In the genomic region with DNA sequence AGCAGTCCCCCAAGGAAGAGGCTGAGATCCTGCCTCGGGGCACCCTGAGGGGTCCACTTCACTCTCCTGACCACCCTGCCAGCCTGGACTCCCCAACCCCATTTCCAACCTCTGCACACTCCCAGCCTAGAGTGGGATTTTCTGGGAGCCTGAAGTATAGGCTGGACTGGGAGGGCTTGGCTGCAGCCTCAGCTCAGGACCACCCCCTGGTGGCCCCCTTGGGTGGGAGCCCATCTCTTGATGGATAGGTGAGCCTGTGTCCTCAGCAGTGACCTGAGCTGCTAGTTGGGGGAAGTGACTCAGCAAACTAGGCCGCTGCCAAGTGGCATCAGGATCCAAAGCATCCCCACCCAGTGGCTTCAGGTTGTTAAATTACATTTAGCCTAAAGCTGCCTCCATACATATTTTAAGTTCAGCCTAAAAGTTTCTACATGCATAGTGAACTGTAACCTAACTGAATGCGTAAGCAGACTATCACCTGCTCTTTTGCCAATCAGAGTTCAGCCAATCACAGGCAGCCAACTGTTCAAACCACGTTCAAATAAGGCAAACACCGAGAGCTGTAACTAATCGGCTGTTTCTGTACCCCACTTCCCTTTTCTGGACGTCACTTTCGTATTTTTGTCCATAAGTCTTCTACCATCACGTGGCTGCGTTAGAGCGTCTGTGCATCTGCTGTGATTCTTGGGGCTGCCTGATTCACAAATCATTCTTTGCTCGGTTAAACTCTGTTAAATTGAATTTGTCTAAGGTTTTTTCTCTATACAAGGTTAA, we compare ENCODE assay signal across 10 cellular contexts.
DNase-seq lines count a peak whose midpoint lies in the region; ATAC-seq and TF ChIP-seq lines count a peak whose summit lies in the region.
"Had no signal": no experiment of that assay in that cellular context is flagged by ENCODE, and none has a peak within 500 bp of the region (broad histone marks: within the 10 kb centered on the region; RNA-seq: fewer than 3 reads in every experiment).

No MANE protein-coding gene starts in this region.

- no peak overlapping the region for H3K4me3 ChIP-seq in BJ (ENCODE audit: low read depth, low read length)
- H3K4me3 ChIP-seq: skin epidermis had no signal

- POLR2A ChIA-PET in BJ (lab: Charles Lee): no interaction called here

- no peaks in the 10 kb centered on the region for H3K36me3 ChIP-seq in BJ (ENCODE audit: control insufficient read depth, insufficient read depth, low read length)

- ATAC-seq in GM21526 (IDR thresholded peaks at IDR 0.05; ENCODE audit: low FRiP score, unreplicated experiment): peak; percentile 50

- no peaks in the 10 kb centered on the region for H3K27me3 ChIP-seq in BJ (ENCODE audit: control insufficient read depth, insufficient read depth, low read length)

- CTCF ChIA-PET in BJ (lab: Yijun Ruan, JAX): interaction anchor here (0.8 kb wide), 1 partner anchor 10 kb away, joined by 3 read pairs; no protein-coding TSS in a partner anchor

- DNase-seq in BJ (ENCODE audit: low read depth) (no peak), RPMI7951 (ENCODE audit: low read depth) (peak; percentile 62), iPS-NIHi7 (ENCODE audit: extremely low spot score) (peak; percentile 71), NCI-H510A treated with DMSO at 0.1 percent for 48 hours (lab: John Stamatoyannopoulos, UW) (no peak), hippocampal formation (lab: John Stamatoyannopoulos, UW) (no peak), NCI-H345 (lab: John Stamatoyannopoulos, UW) (no peak)
- no peak for DNase-seq in stimulated activated CD4-positive, alpha-beta T cell treated with anti-CD3 and anti-CD28 coated beads, Interleukin-4, amount 100 ng/mL, for 4 hours
- DNase-seq: activated CD4-positive, alpha-beta T cell treated with anti-CD3 and anti-CD28 coated beads, Interleukin-2, amount 10 ng/mL, durations not matched to agents 24 days and 14 days had no signal

- peak; percentile 43; the same call in 1 of the 2 replicates for TF ChIP-seq CTCF in BJ (IDR thresholded peaks at IDR 0.05; ENCODE audit: insufficient read depth, low read depth, low read length)

Comparison
In these comparisons a context has a peak if more than half of its experiments do, and no peak if none do; other contexts are left out.
1. DNase-seq: peak in RPMI7951 (single experiment) and iPS-NIHi7 (single experiment); none in BJ (single experiment), NCI-H510A treated with DMSO at 0.1 percent for 48 hours (single experiment), stimulated activated CD4-positive, alpha-beta T cell treated with anti-CD3 and anti-CD28 coated beads, Interleukin-4, amount 100 ng/mL, for 4 hours (0 of 2), hippocampal formation (0 of 2) and NCI-H345 (single experiment).